Comparison of ENCODE assay signal across 1 cellular context in the genomic region with DNA sequence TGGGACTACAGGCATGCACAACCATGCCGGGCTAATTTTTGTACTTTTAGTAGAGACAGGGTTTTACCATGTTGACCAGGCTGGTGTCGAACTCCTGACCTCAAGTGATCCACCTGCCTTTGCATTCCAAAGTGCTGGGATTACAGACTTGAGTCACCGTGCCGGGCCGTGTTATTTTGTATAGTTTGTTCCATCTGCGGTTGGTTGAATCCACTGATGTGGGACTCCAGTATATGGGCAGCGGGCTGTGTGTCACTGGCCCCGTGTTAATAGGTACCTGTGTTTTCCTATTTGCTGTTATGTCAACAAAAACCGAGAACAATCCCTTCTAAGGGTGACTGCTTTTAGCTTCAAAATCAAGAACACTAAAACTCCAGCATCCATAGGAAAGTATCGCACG.
TF ChIP-seq lines count a peak whose summit lies in the region.

No MANE protein-coding gene starts in this region.

TF ChIP-seq in SK-N-SH, 30 proteins besides CTCF, POLR2A, EP300 and RAD21:
- TF ChIP-seq YY1 (IDR thresholded peaks at IDR 0.05; ENCODE audit: low read depth) = no peak
- no peak for TF ChIP-seq MEF2A (IDR thresholded peaks at IDR 0.05; ENCODE audit: borderline replicate concordance, low read depth)
- no peak for TF ChIP-seq GATA2 (CRISPR knock-in tag; IDR thresholded peaks at IDR 0.05)
- TF ChIP-seq RXRA (IDR thresholded peaks at IDR 0.05; ENCODE audit: borderline replicate concordance, low read depth) = no peak
- no peak for TF ChIP-seq RCOR1 (IDR thresholded peaks at IDR 0.05; ENCODE audit: low read length)
- no peak for TF ChIP-seq SIN3A (IDR thresholded peaks at IDR 0.05; ENCODE audit: borderline replicate concordance, low read depth, low read length)
- TF ChIP-seq, protein P1, sequence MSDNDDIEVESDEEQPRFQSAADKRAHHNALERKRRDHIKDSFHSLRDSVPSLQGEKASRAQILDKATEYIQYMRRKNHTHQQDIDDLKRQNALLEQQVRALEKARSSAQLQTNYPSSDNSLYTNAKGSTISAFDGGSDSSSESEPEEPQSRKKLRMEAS (IDR thresholded peaks at IDR 0.05; ENCODE audit: low read depth) = no peak
- TF ChIP-seq SMC3 (IDR thresholded peaks at IDR 0.05; ENCODE audit: low read depth, low read length) = no peak
- no peak for TF ChIP-seq NFIC (IDR thresholded peaks at IDR 0.05; ENCODE audit: borderline replicate concordance)
- TF ChIP-seq ELF1 (IDR thresholded peaks at IDR 0.05) = no peak
- TF ChIP-seq NRF1 (IDR thresholded peaks at IDR 0.05; ENCODE audit: low read depth, low read length) = no peak
- no peak for TF ChIP-seq JUND (IDR thresholded peaks at IDR 0.05)
- no peak for TF ChIP-seq EZH2phosphoT487 (IDR thresholded peaks at IDR 0.05; ENCODE audit: borderline replicate concordance, low read depth)
- TF ChIP-seq, protein P2, sequence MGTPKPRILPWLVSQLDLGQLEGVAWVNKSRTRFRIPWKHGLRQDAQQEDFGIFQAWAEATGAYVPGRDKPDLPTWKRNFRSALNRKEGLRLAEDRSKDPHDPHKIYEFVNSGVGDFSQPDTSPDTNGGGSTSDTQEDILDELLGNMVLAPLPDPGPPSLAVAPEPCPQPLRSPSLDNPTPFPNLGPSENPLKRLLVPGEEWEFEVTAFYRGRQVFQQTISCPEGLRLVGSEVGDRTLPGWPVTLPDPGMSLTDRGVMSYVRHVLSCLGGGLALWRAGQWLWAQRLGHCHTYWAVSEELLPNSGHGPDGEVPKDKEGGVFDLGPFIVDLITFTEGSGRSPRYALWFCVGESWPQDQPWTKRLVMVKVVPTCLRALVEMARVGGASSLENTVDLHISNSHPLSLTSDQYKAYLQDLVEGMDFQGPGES (IDR thresholded peaks at IDR 0.05; ENCODE audit: low read depth, low read length) = no peak
- no peak for TF ChIP-seq FOXM1 (IDR thresholded peaks at IDR 0.05; ENCODE audit: low read depth)
- TF ChIP-seq GABPA (IDR thresholded peaks at IDR 0.05; ENCODE audit: low read depth) = no peak
- TF ChIP-seq, protein P3, sequence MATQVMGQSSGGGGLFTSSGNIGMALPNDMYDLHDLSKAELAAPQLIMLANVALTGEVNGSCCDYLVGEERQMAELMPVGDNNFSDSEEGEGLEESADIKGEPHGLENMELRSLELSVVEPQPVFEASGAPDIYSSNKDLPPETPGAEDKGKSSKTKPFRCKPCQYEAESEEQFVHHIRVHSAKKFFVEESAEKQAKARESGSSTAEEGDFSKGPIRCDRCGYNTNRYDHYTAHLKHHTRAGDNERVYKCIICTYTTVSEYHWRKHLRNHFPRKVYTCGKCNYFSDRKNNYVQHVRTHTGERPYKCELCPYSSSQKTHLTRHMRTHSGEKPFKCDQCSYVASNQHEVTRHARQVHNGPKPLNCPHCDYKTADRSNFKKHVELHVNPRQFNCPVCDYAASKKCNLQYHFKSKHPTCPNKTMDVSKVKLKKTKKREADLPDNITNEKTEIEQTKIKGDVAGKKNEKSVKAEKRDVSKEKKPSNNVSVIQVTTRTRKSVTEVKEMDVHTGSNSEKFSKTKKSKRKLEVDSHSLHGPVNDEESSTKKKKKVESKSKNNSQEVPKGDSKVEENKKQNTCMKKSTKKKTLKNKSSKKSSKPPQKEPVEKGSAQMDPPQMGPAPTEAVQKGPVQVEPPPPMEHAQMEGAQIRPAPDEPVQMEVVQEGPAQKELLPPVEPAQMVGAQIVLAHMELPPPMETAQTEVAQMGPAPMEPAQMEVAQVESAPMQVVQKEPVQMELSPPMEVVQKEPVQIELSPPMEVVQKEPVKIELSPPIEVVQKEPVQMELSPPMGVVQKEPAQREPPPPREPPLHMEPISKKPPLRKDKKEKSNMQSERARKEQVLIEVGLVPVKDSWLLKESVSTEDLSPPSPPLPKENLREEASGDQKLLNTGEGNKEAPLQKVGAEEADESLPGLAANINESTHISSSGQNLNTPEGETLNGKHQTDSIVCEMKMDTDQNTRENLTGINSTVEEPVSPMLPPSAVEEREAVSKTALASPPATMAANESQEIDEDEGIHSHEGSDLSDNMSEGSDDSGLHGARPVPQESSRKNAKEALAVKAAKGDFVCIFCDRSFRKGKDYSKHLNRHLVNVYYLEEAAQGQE (IDR thresholded peaks at IDR 0.05; ENCODE audit: low read depth, low read length) = no peak
- TF ChIP-seq, protein P4, sequence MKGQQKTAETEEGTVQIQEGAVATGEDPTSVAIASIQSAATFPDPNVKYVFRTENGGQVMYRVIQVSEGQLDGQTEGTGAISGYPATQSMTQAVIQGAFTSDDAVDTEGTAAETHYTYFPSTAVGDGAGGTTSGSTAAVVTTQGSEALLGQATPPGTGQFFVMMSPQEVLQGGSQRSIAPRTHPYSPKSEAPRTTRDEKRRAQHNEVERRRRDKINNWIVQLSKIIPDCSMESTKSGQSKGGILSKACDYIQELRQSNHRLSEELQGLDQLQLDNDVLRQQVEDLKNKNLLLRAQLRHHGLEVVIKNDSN (IDR thresholded peaks at IDR 0.05; ENCODE audit: borderline replicate concordance, low read depth) = no peak
- TF ChIP-seq MXI1 (IDR thresholded peaks at IDR 0.05; ENCODE audit: low read depth, low read length) = no peak
